Comparison of ENCODE assay signal across 12 cellular contexts in genomic region chr2:30310411-30310810, GRCh38.
"Had no signal": no experiment of that assay in that cellular context is flagged by ENCODE, and none has a peak within 500 bp of the region (broad histone marks: within the 10 kb centered on the region; RNA-seq: fewer than 3 reads in every experiment).

No MANE protein-coding gene starts in this region.

- H3K9me3 ChIP-seq: adrenal gland, prostate gland, right lobe of liver, stomach, thoracic aorta had no signal

- H3K27me3 ChIP-seq: adrenal gland, right lobe of liver, stomach had no signal

- H3K36me3 ChIP-seq: adrenal gland, prostate gland, right lobe of liver, stomach, thoracic aorta had no signal

- H3K4me3 Mint-ChIP-seq: T-helper 17 cell had no signal

- H3K27me3 Mint-ChIP-seq: T-helper 17 cell had no signal

- ATAC-seq: T-helper 17 cell had no signal

- DNase-seq: adrenal gland; cortex of kidney; effector CD8-positive, alpha-beta T cell; midbrain; occipital lobe; right lobe of liver; stimulated activated CD4-positive, alpha-beta T cell treated with anti-CD3 and anti-CD28 coated beads, Interleukin-2, amount 100 ng/mL, for 24 hours; stomach; T-helper 17 cell had no signal

- H3K4me3 ChIP-seq: adrenal gland, prostate gland, right lobe of liver, stomach, thoracic aorta had no signal

- H3K4me1 ChIP-seq: adrenal gland, prostate gland, right lobe of liver, stomach had no signal

- H3K27ac ChIP-seq: adrenal gland, epithelial cell of prostate, prostate gland, right lobe of liver, stomach, thoracic aorta had no signal
